In the genomic region with DNA sequence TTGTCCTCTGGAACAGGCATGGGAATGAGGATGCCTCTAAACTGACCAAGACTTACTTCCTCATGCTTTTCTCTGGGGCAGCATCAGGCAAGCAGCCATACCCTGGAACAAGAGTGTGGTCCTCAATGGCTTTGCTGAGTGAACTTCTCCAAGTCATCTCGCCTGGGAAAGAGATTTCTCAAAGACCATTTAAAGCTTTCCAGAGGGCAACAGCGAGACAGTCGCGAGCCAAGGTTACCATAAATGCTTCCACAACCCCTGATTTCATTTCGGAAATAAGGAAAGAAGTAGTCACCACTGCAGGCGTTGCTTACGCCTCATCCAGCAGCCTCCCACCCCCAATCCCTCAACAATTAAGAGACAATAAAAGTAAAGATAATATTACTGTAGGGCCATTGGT, we compare ENCODE assay signal across 13 cellular contexts. TPM values are rescaled to one million over a fixed set of nuclear protein-coding genes. Genes with fewer than 3 reads are reported as not detected.
DNase-seq lines count a peak whose midpoint lies in the region; ATAC-seq and TF ChIP-seq lines count a peak whose summit lies in the region.
"Had no signal": no experiment of that assay in that cellular context is flagged by ENCODE, and none has a peak within 500 bp of the region (broad histone marks: within the 10 kb centered on the region; RNA-seq: fewer than 3 reads in every experiment).

No MANE protein-coding gene starts in this region.

- H3K9ac ChIP-seq in HUES64 (ENCODE audit: low read depth, low read length): no peak overlapping the region

- H3K9me3 ChIP-seq in HUES64 (ENCODE audit: insufficient read depth, low read depth, low read length) (no peaks in the 10 kb centered on the region), ovary (no peaks in the 10 kb centered on the region)

- H3K27ac ChIP-seq in HUES64 (ENCODE audit: low read depth, low read length) (no peak overlapping the region), ovary (peak overlapping the region; percentile 78 to 89)
- H3K27ac ChIP-seq: C4-2B had no signal

- H3K27me3 ChIP-seq in HUES64 (ENCODE audit: insufficient read depth, low read length) (peaks cover 49% of the 10 kb centered on the region), ovary (no peaks in the 10 kb centered on the region)

- WGBS in HUES64: 79% methylated on average over 7 of the region's 7 CpGs
- WGBS in ovary, 3 donors: 16 to 24% (median 17%) methylated on average over 7 of the region's 7 CpGs

- peak; percentile 8 for TF ChIP-seq POLR2A in ovary (IDR thresholded peaks at IDR 0.05)

- TF ChIP-seq EP300 in ovary (IDR thresholded peaks at IDR 0.05): no peak

- intact Hi-C loops in ovary (cut with DNase I): loop anchor here in 1 of 4 donors (5.0 kb wide), 1 partner anchor 114 kb away; no protein-coding TSS in a partner anchor

- peak; percentile 17 for DNase-seq in AG10803 (ENCODE audit: low read depth)
- DNase-seq in fibroblast of villous mesenchyme (ENCODE audit: low read depth): peak; percentile 30
- DNase-seq in ovary: peak; percentile 21 to 51 (median 34)
- DNase-seq in HCEC 1CT: no peak
- DNase-seq: kidney glomerular epithelial cell; NCI-H2171 treated with DMSO at 0.1 percent for 48 hours; occipital lobe; stimulated activated CD4-positive, alpha-beta T cell treated with anti-CD3 and anti-CD28 coated beads, Interleukin-4, amount 100 ng/mL, for 4 hours had no signal

- TF ChIP-seq CTCF in AG10803 (conservative IDR thresholded peaks at IDR 0.05; ENCODE audit: low read length) (no peak), fibroblast of villous mesenchyme (IDR thresholded peaks at IDR 0.05; ENCODE audit: insufficient read depth, low read depth, low read length) (no peak), ovary (IDR thresholded peaks at IDR 0.05) (no peak)

- no peak for ATAC-seq in HG03432 (IDR thresholded peaks at IDR 0.05; ENCODE audit: unreplicated experiment)
- ATAC-seq in GM21717 (IDR thresholded peaks at IDR 0.05; ENCODE audit: unreplicated experiment): no peak
- no peak for ATAC-seq in HG03354 (IDR thresholded peaks at IDR 0.05; ENCODE audit: poor library complexity, severe bottlenecking, unreplicated experiment)

- H3K4me3 ChIP-seq in AG10803 (ENCODE audit: low read length) (peak overlapping the region; percentile 53), HUES64 (ENCODE audit: low read length) (peak overlapping the region; percentile 64), fibroblast of villous mesenchyme (ENCODE audit: low read depth, low read length) (peak overlapping the region; percentile 75), ovary (peak overlapping the region; percentile 86)

- H3K36me3 ChIP-seq in HUES64 (ENCODE audit: insufficient read depth, low read length): no peaks in the 10 kb centered on the region
- no peaks in the 10 kb centered on the region for H3K36me3 ChIP-seq in ovary

- H3K4me1 ChIP-seq in HUES64 (ENCODE audit: insufficient read depth, low read length): peaks cover 16% of the 10 kb centered on the region; the same call in 1 of the 2 replicates
- peaks cover 2% of the 10 kb centered on the region for H3K4me1 ChIP-seq in ovary (ENCODE audit: insufficient read depth)

RNA-seq across cellular contexts. Expression of gene SNCAIP, which starts 1.2 kb away (rescaled TPM):
- polyA plus RNA-seq in HUES64 (2013, experiment 1 of 2): 4.4 TPM
- polyA plus RNA-seq in HUES64 (2013, experiment 2 of 2): 5.8 TPM
- total RNA-seq in fibroblast of villous mesenchyme (19.0 and 32.5 TPM in 2 replicates), ovary (10 to 100 TPM; 20.4 to 92.5 (median 51.6) TPM)
- 10 to 100 TPM; 40.2 to 46.9 TPM for polyA plus RNA-seq in ovary
